In the genomic region with DNA sequence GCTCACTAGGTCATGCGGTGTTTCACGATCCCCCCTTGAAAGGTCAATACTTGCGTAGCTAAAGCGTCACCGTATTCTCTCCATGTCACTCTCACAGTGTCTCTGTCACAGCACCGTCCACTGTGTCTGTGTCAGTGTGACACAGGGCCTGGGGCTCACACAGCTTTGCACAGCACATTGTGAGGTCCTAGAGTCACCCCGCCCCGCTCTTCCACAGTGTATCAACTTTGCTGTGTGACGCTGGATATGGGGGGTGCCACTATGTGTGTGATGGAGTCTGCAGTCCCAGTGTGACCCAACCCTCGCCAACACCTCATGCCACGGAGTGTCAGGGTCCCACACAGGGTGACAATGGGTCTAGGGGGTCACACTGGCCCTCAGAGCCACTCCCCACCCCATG, we compare ENCODE assay signal across 8 cellular contexts. TPM values are rescaled to one million over a fixed set of nuclear protein-coding genes. Genes with fewer than 3 reads are reported as not detected.
DNase-seq lines count a peak whose midpoint lies in the region; ATAC-seq and TF ChIP-seq lines count a peak whose summit lies in the region.

No MANE protein-coding gene starts in this region.

- peaks cover 5% of the 10 kb centered on the region for H3K4me1 Mint-ChIP-seq in activated T-helper 2 cell treated with anti-CD3 and anti-CD28 coated beads, Interferon-gamma antibody, Interleukin-2, Interleukin-4, amounts not matched to agents 10 μg/mL and 5 μg/mL and 100 μg/mL, durations not matched to agents 14 hours and 24 hours and 36 hours (ENCODE audit: low read depth)

- H3K27me3 Mint-ChIP-seq in activated T-helper 2 cell treated with anti-CD3 and anti-CD28 coated beads, Interferon-gamma antibody, Interleukin-2, Interleukin-4, amounts not matched to agents 10 μg/mL and 5 μg/mL and 100 μg/mL, durations not matched to agents 14 hours and 24 hours and 36 hours (ENCODE audit: low read depth): peaks cover 53% of the 10 kb centered on the region

- H3K27ac Mint-ChIP-seq in activated T-helper 2 cell treated with anti-CD3 and anti-CD28 coated beads, Interferon-gamma antibody, Interleukin-2, Interleukin-4, amounts not matched to agents 10 μg/mL and 5 μg/mL and 100 μg/mL, durations not matched to agents 14 hours and 24 hours and 36 hours: no peak overlapping the region

- H3K27me3 ChIP-seq in right cardiac atrium (ENCODE audit: control insufficient read depth, insufficient read depth): no peaks in the 10 kb centered on the region

- intact Hi-C loops in activated T-helper 2 cell treated with anti-CD3 and anti-CD28 coated beads, Interferon-gamma antibody, Interleukin-2, Interleukin-4, amounts not matched to agents 10 μg/mL and 5 μg/mL and 100 μg/mL, durations not matched to agents 14 hours and 24 hours and 36 hours (cut with micrococcal nuclease): no loop called here
- intact Hi-C loops in right cardiac atrium (cut with DNase I): loop anchor here in 1 of 4 donors (10.0 kb wide), 1 partner anchor 56 kb away; no protein-coding TSS in a partner anchor

- no peak overlapping the region for H3K27ac ChIP-seq in right cardiac atrium (ENCODE audit: low read length)

- peaks cover 3% of the 10 kb centered on the region for H3K9me3 Mint-ChIP-seq in activated T-helper 2 cell treated with anti-CD3 and anti-CD28 coated beads, Interferon-gamma antibody, Interleukin-2, Interleukin-4, amounts not matched to agents 10 μg/mL and 5 μg/mL and 100 μg/mL, durations not matched to agents 14 hours and 24 hours and 36 hours

- peak overlapping the region; percentile 38 for H3K4me3 Mint-ChIP-seq in activated T-helper 2 cell treated with anti-CD3 and anti-CD28 coated beads, Interferon-gamma antibody, Interleukin-2, Interleukin-4, amounts not matched to agents 10 μg/mL and 5 μg/mL and 100 μg/mL, durations not matched to agents 14 hours and 24 hours and 36 hours (ENCODE audit: low read depth)

- H3K4me3 ChIP-seq in GM12864 (ENCODE audit: low read depth, low read length) (peak overlapping the region; percentile 27), right cardiac atrium (ENCODE audit: low read length) (no peak overlapping the region), retinal pigment epithelial cell (ENCODE audit: low read length) (peak overlapping the region; percentile 41)

- H3K36me3 Mint-ChIP-seq in activated T-helper 2 cell treated with anti-CD3 and anti-CD28 coated beads, Interferon-gamma antibody, Interleukin-2, Interleukin-4, amounts not matched to agents 10 μg/mL and 5 μg/mL and 100 μg/mL, durations not matched to agents 14 hours and 24 hours and 36 hours (ENCODE audit: low read depth): no peaks in the 10 kb centered on the region

- WGBS in right cardiac atrium: 77% methylated on average over 11 of the region's 11 CpGs

- peak; percentile 30 to 44 for ATAC-seq in right cardiac atrium
- no peak for ATAC-seq in GM19463 (IDR thresholded peaks at IDR 0.05; ENCODE audit: unreplicated experiment)
- no peak for ATAC-seq in HG02798 (IDR thresholded peaks at IDR 0.05; ENCODE audit: poor library complexity, unreplicated experiment)

- no peaks in the 10 kb centered on the region for H3K9me3 ChIP-seq in right cardiac atrium (ENCODE audit: control insufficient read depth, low read length)

- no peaks in the 10 kb centered on the region for H3K4me1 ChIP-seq in right cardiac atrium (ENCODE audit: control insufficient read depth, insufficient read depth, low read length)

- DNase-seq in GM12864 (ENCODE audit: low read depth) (no peak), right cardiac atrium (no peak), retinal pigment epithelial cell (ENCODE audit: low read depth) (no peak), ureter (ENCODE audit: low spot score) (no peak), HPDE6-E6E7 (ENCODE audit: extremely low spot score) (no peak)
- no peak for DNase-seq in activated T-helper 2 cell treated with anti-CD3 and anti-CD28 coated beads, Interferon-gamma antibody, Interleukin-2, Interleukin-4, amounts not matched to agents 10 μg/mL and 5 μg/mL and 100 μg/mL, durations not matched to agents 14 hours and 24 hours and 36 hours (ENCODE audit: low spot score)

- TF ChIP-seq CTCF in GM12864 (IDR thresholded peaks at IDR 0.05; ENCODE audit: low read depth, low read length, missing control alignments) (no peak), retinal pigment epithelial cell (conservative IDR thresholded peaks at IDR 0.05; ENCODE audit: low read depth, low read length) (no peak)

RNA-seq across cellular contexts. Expression of a gene that starts 0.6 kb away (rescaled TPM):
- not detected in 2 replicates for total RNA-seq in activated T-helper 2 cell treated with anti-CD3 and anti-CD28 coated beads, Interferon-gamma antibody, Interleukin-2, Interleukin-4, amounts not matched to agents 10 μg/mL and 5 μg/mL and 100 μg/mL, durations not matched to agents 14 hours and 24 hours and 36 hours
- total RNA-seq in right cardiac atrium: under 1 TPM in 2 of 4 donors, not detected in 2; 0.21 to 0.72 TPM
- 0.07 TPM for polyA plus RNA-seq in right cardiac atrium
- total RNA-seq in ureter: 1.7 TPM

Comparison
In these comparisons a context has a peak if more than half of its experiments do, and no peak if none do; other contexts are left out.
1. ATAC-seq: peak in right cardiac atrium (2 of 2); none in GM19463 (single experiment) and HG02798 (single experiment).